26 cellular contexts compared by ENCODE assay signal in the genomic region with DNA sequence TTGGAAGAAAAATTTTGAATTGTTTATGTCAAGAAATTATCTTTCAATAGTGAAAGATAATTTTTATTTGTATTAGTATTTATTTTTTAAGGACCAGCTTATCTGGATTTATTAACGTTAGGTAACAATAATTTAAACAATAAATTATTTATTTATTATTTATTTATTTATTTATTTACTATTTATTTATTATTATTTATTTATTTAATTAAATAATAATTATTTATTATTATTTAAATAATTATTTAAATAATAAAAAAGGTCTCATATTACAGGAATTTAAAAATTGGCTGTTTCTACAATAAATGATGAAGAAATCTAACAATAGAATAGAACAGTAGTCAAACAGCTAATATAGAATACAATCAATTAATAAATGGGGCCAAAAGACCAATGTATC.
A peak's percentile ranks its signal among the peaks of the same experiment; 100 is the strongest.
DNase-seq lines count a peak whose midpoint lies in the region; ATAC-seq, FAIRE-seq and TF ChIP-seq lines count a peak whose summit lies in the region.
"Had no signal": no experiment of that assay in that cellular context is flagged by ENCODE, and none has a peak within 500 bp of the region (broad histone marks: within the 10 kb centered on the region; RNA-seq: fewer than 3 reads in every experiment).

No MANE protein-coding gene starts in this region.

- no peak overlapping the region for H3K4me3 ChIP-seq in kidney (ENCODE audit: low read length in 2 of 2)
- H3K4me3 ChIP-seq: A549; BLaER1 treated with 17β-estradiol and CSF1 and Interleukin-3, amounts not matched to agents 10 nM and 100 nM; HAP-1 had no signal

- no peaks in the 10 kb centered on the region for H3K4me1 ChIP-seq in kidney (ENCODE audit: control insufficient read depth in 1 of 2, insufficient read depth in 1 of 2, low read depth in 1 of 2, low read length in 2 of 2)
- H3K4me1 ChIP-seq: A549; BE2C; BLaER1 treated with 17β-estradiol and CSF1 and Interleukin-3, amounts not matched to agents 10 nM and 100 nM; HAP-1 had no signal

- no peak overlapping the region for H3K27ac ChIP-seq in kidney (ENCODE audit: low read depth in 2 of 2, low read length in 2 of 2)
- H3K27ac ChIP-seq: 22Rv1; A549; BLaER1 treated with 17β-estradiol and CSF1 and Interleukin-3, amounts not matched to agents 10 nM and 100 nM had no signal

- intact Hi-C loops in kidney (cut with DNase I) (no loop called here), Right ventricle myocardium superior (cut with DNase I) (no loop called here)

- ATAC-seq in stimulated activated effector memory CD8-positive, alpha-beta T cell treated with anti-CD3 and anti-CD28 coated beads, Interleukin-12 subunit alpha, Interleukin-12 subunit beta, amount 100 ng/mL, for 72 hours: no peak
- ATAC-seq in Right ventricle myocardium superior (ENCODE audit: poor library complexity) (no peak), HG02571 (IDR thresholded peaks at IDR 0.05; ENCODE audit: unreplicated experiment) (no peak)
- ATAC-seq: A549 had no signal

- no peak for TF ChIP-seq CTCF in kidney (IDR thresholded peaks at IDR 0.05; ENCODE audit: borderline replicate concordance, extremely low read depth, insufficient read depth)

- no peaks in the 10 kb centered on the region for H3K9me3 ChIP-seq in kidney (ENCODE audit: control insufficient read depth in 1 of 2, low read length in 2 of 2)
- H3K9me3 ChIP-seq: BE2C; BLaER1 treated with 17β-estradiol and CSF1 and Interleukin-3, amounts not matched to agents 10 nM and 100 nM; HAP-1 had no signal

- H3K9ac ChIP-seq in kidney (ENCODE audit: low read length in 2 of 2): no peak overlapping the region
- H3K9ac ChIP-seq: BLaER1 treated with 17β-estradiol and CSF1 and Interleukin-3, amounts not matched to agents 10 nM and 100 nM had no signal

- H3K36me3 ChIP-seq in kidney (ENCODE audit: control insufficient read depth in 1 of 2, insufficient read depth in 2 of 2, low read length in 2 of 2): no peaks in the 10 kb centered on the region
- H3K36me3 ChIP-seq: BE2C; BLaER1 treated with 17β-estradiol and CSF1 and Interleukin-3, amounts not matched to agents 10 nM and 100 nM; HAP-1 had no signal

- FAIRE-seq in A204.1 (lab: Jason Lieb, UNC): peak; percentile 99
- FAIRE-seq in RCC 7860 (lab: Jason Lieb, UNC): peak; percentile 92
- peak; percentile 96 for FAIRE-seq in colon (lab: Jason Lieb, UNC)
- FAIRE-seq in kidney (lab: Jason Lieb, UNC): peak; percentile 97
- FAIRE-seq: A549, GM12891, GM18507, H54 had no signal

- peaks cover 20% of the 10 kb centered on the region for H3K9me3 Mint-ChIP-seq in stimulated activated effector memory CD8-positive, alpha-beta T cell treated with anti-CD3 and anti-CD28 coated beads, Interleukin-12 subunit alpha, Interleukin-12 subunit beta, amount 100 ng/mL, for 72 hours

- no peaks in the 10 kb centered on the region for H3K4me1 Mint-ChIP-seq in stimulated activated effector memory CD8-positive, alpha-beta T cell treated with anti-CD3 and anti-CD28 coated beads, Interleukin-12 subunit alpha, Interleukin-12 subunit beta, amount 100 ng/mL, for 72 hours
- H3K4me1 Mint-ChIP-seq: CD14-positive monocyte; CD8-positive, alpha-beta memory T cell had no signal

- H3K36me3 Mint-ChIP-seq in stimulated activated effector memory CD8-positive, alpha-beta T cell treated with anti-CD3 and anti-CD28 coated beads, Interleukin-12 subunit alpha, Interleukin-12 subunit beta, amount 100 ng/mL, for 72 hours: no peaks in the 10 kb centered on the region
- H3K36me3 Mint-ChIP-seq: CD14-positive monocyte; CD8-positive, alpha-beta memory T cell had no signal

- no peak overlapping the region for H3K4me3 Mint-ChIP-seq in stimulated activated effector memory CD8-positive, alpha-beta T cell treated with anti-CD3 and anti-CD28 coated beads, Interleukin-12 subunit alpha, Interleukin-12 subunit beta, amount 100 ng/mL, for 72 hours
- H3K4me3 Mint-ChIP-seq: CD14-positive monocyte; CD4-positive, alpha-beta T cell; CD8-positive, alpha-beta memory T cell had no signal

- no peak for DNase-seq in RCC 7860 (ENCODE audit: low spot score)
- no peak for DNase-seq in kidney
- DNase-seq in stimulated activated effector memory CD8-positive, alpha-beta T cell treated with anti-CD3 and anti-CD28 coated beads, Interleukin-12 subunit alpha, Interleukin-12 subunit beta, amount 100 ng/mL, for 72 hours (ENCODE audit: low spot score in 2 of 2): no peak
- DNase-seq in NCI-H446 treated with DMSO at 0.1 percent for 48 hours (lab: John Stamatoyannopoulos, UW): no peak
- DNase-seq in Right ventricle myocardium superior: no peak
- DNase-seq: ACHN; AML-193; BE2C; CD4-positive, alpha-beta T cell; CD8-positive, alpha-beta memory T cell; DMS 273 treated with DMSO at 0.1 percent for 48 hours; DMS79; EL; GF-D8; GOT3 had no signal

- H3K27ac Mint-ChIP-seq in stimulated activated effector memory CD8-positive, alpha-beta T cell treated with anti-CD3 and anti-CD28 coated beads, Interleukin-12 subunit alpha, Interleukin-12 subunit beta, amount 100 ng/mL, for 72 hours: no peak overlapping the region
- H3K27ac Mint-ChIP-seq: CD14-positive monocyte; CD4-positive, alpha-beta T cell; CD8-positive, alpha-beta memory T cell had no signal
